In genomic region chr12:89250648-89251047, GRCh38 we compare ENCODE assay signal across 12 cellular contexts.
"Had no signal": no experiment of that assay in that cellular context is flagged by ENCODE, and none has a peak within 500 bp of the region (broad histone marks: within the 10 kb centered on the region; RNA-seq: fewer than 3 reads in every experiment).

No MANE protein-coding gene starts in this region.

- H3K27me3 Mint-ChIP-seq: brain had no signal

- H3K36me3 ChIP-seq: gastrocnemius medialis, sigmoid colon had no signal

- H3K9me3 Mint-ChIP-seq: brain, endodermal cell had no signal

- H3K27me3 ChIP-seq: gastrocnemius medialis, sigmoid colon had no signal

- ATAC-seq: gastrocnemius medialis had no signal

- H3K27ac ChIP-seq: gastrocnemius medialis had no signal

- H3K4me3 Mint-ChIP-seq: brain, endodermal cell, neural crest cell had no signal

- H3K4me3 ChIP-seq: gastrocnemius medialis, sigmoid colon had no signal

- H3K9me3 ChIP-seq: gastrocnemius medialis, sigmoid colon had no signal

- H3K27ac Mint-ChIP-seq: brain, endodermal cell had no signal

- DNase-seq: activated CD8-positive, alpha-beta memory T cell treated with anti-CD3 and anti-CD28 coated beads for 24 hours; amygdala; cerebellar nuclear complex; dermis blood vessel endothelial cell; endodermal cell; gastrocnemius medialis; left ventricle myocardium superior; sigmoid colon; stimulated activated CD4-positive, alpha-beta T cell treated with anti-CD3 and anti-CD28 coated beads, Interleukin-12 subunit alpha, Interleukin-12 subunit beta, amount 100 ng/mL, for 4 hours; stimulated activated naive CD4-positive, alpha-beta T cell treated with Interleukin-2 at 50 U/mL for 16 hours had no signal
